In the genomic region with DNA sequence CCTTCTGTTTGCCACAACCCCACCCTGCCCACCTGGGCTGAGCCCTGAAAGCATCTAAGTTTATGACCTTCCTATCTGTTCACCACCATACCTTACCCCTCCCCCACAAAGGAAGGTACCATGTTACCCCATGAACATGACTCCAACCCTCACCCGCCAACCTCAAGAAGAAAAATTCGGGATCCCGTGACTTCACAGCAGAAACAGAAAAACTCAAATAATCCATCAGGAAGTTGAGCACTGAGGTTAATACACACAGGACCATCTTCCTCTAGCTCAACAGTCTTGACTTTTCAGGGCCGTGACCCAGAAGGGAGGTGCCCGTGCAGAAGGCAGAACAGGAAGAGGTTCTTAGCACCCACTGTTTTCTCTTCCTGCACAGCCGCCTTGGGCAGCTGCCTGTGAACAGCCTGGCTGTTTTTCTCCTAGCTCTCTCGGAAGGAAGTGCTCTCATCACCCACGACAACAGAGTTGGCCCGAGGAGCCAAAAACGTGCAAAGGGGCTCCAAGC, we compare ENCODE assay signal across 8 cellular contexts.
A peak's percentile ranks its signal among the peaks of the same experiment; 100 is the strongest.
DNase-seq lines count a peak whose midpoint lies in the region; ATAC-seq and TF ChIP-seq lines count a peak whose summit lies in the region.

No MANE protein-coding gene starts in this region.

- peaks cover 1% of the 10 kb centered on the region; the same call in 1 of the 2 replicates for H3K27me3 Mint-ChIP-seq in HFFc6 (ENCODE audit: insufficient read depth)

- H3K36me3 ChIP-seq in Karpas-422 (ENCODE audit: insufficient read depth, low read length) (no peaks in the 10 kb centered on the region), SJCRH30 (no peaks in the 10 kb centered on the region)

- peak overlapping the region; percentile 14; the same call in 1 of the 2 replicates for H3K9ac ChIP-seq in Karpas-422 (ENCODE audit: low read length)

- ATAC-seq in GM18858 (IDR thresholded peaks at IDR 0.05; ENCODE audit: unreplicated experiment), result peak; percentile 58

- no peak for TF ChIP-seq CTCF in HFFc6 (IDR thresholded peaks at IDR 0.05)

- H3K9me3 Mint-ChIP-seq in HFFc6, result no peaks in the 10 kb centered on the region

- intact Hi-C loops in cardiac septum (cut with DNase I), result no loop called here

- no peak overlapping the region for H3K27ac Mint-ChIP-seq in HFFc6

- no peak overlapping the region for H3K4me3 Mint-ChIP-seq in HFFc6

- peaks cover 52% of the 10 kb centered on the region for H3K4me1 Mint-ChIP-seq in HFFc6 (ENCODE audit: low read depth)

- H3K79me2 ChIP-seq in Karpas-422 (ENCODE audit: low read length), result peaks cover 3% of the 10 kb centered on the region; the same call in 1 of the 2 replicates

- no peaks in the 10 kb centered on the region for H3K36me3 Mint-ChIP-seq in HFFc6 (ENCODE audit: low read depth)

- no peaks in the 10 kb centered on the region for H3K9me2 ChIP-seq in Karpas-422 (replicated peaks; ENCODE audit: insufficient read depth, low read length)

- H3K4me1 ChIP-seq in Karpas-422 (ENCODE audit: low read length) (peaks cover 46% of the 10 kb centered on the region), SJCRH30 (no peaks in the 10 kb centered on the region)

- peak overlapping the region; percentile 40; the same call in 1 of the 2 replicates for H3K4me3 ChIP-seq in Karpas-422 (ENCODE audit: low read length)
- H3K4me3 ChIP-seq in SJCRH30, result no peak overlapping the region

- H2AFZ ChIP-seq in Karpas-422 (ENCODE audit: low read length), result no peak overlapping the region

- H3K27ac ChIP-seq in Karpas-422 (ENCODE audit: low read length), result peak overlapping the region; percentile 17; the same call in 1 of the 2 replicates
- H3K27ac ChIP-seq in SJCRH30, result no peak overlapping the region

- no peaks in the 10 kb centered on the region for H3K27me3 ChIP-seq in Karpas-422 (ENCODE audit: low read length)
- H3K27me3 ChIP-seq in SJCRH30, result peaks cover 7% of the 10 kb centered on the region; the same call in 1 of the 2 replicates

- H4K20me1 ChIP-seq in Karpas-422 (ENCODE audit: insufficient read depth, low read depth, low read length), result peaks cover 50% of the 10 kb centered on the region; the same call in 1 of the 2 replicates

- H3K9me3 ChIP-seq in Karpas-422 (ENCODE audit: low read length) (no peaks in the 10 kb centered on the region), SJCRH30 (replicated peaks) (no peaks in the 10 kb centered on the region)

- H3K4me2 ChIP-seq in Karpas-422 (ENCODE audit: low read depth, low read length, poor library complexity, severe bottlenecking), result peak overlapping the region; percentile 31

- DNase-seq in Karpas-422 (peak; percentile 68), cardiac septum (ENCODE audit: low spot score) (peak; percentile 86), SJCRH30 (no peak), HFFc6 (no peak), AG20443 (ENCODE audit: low spot score) (no peak)
- DNase-seq in activated CD8-positive, alpha-beta memory T cell treated with anti-CD3 and anti-CD28 coated beads, Interleukin-2, amount 50 U/mL, for 4 hours, result peak; percentile 61
- DNase-seq in stimulated activated CD4-positive, alpha-beta T cell treated with anti-CD3 and anti-CD28 coated beads, Interleukin-4, amount 100 ng/mL, for 1 hour, result peak; percentile 44

Comparison
In these comparisons a context has a peak if more than half of its experiments do, and no peak if none do; other contexts are left out.
1. DNase-seq: peak in Karpas-422 (single experiment), activated CD8-positive, alpha-beta memory T cell treated with anti-CD3 and anti-CD28 coated beads, Interleukin-2, amount 50 U/mL, for 4 hours (single experiment), cardiac septum (single experiment) and stimulated activated CD4-positive, alpha-beta T cell treated with anti-CD3 and anti-CD28 coated beads, Interleukin-4, amount 100 ng/mL, for 1 hour (single experiment); none in SJCRH30 (0 of 2), HFFc6 (single experiment) and AG20443 (single experiment).